Comparison of ENCODE assay signal across 24 cellular contexts in the genomic region with DNA sequence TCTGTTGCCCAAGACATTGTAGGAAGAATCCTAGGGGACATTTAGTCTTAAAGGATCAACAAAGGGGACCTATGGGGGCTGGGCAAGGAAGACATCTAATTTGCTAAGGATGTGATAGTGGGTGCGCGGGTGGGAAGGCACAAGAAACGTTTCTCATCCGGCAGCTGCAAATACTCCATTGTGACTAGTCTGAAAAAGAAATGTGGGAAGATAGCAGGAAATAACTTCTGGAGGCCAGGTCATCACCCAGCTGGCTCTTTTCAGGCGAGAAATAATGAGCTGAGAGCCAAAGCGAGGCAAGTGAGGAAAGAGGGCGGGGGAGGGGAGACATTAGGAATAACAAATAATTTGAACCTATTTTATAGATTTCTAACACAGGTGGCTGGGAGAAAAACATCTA.
A peak's percentile ranks its signal among the peaks of the same experiment; 100 is the strongest.
DNase-seq lines count a peak whose midpoint lies in the region; ATAC-seq and TF ChIP-seq lines count a peak whose summit lies in the region.
"Had no signal": no experiment of that assay in that cellular context is flagged by ENCODE, and none has a peak within 500 bp of the region (broad histone marks: within the 10 kb centered on the region; RNA-seq: fewer than 3 reads in every experiment).

No MANE protein-coding gene starts in this region.

- H3K27ac Mint-ChIP-seq in activated naive CD4-positive, alpha-beta T cell treated with anti-CD3 and anti-CD28 coated beads for 36 hours: peak overlapping the region; percentile 28
- H3K27ac Mint-ChIP-seq in T-helper 17 cell: peak overlapping the region; percentile 74
- H3K27ac Mint-ChIP-seq in neural progenitor cell: peak overlapping the region; percentile 5

- POLR2A ChIA-PET in PC-3 (lab: Charles Lee; ENCODE audit: unreplicated experiment): no interaction called here

- DNase-seq in activated naive CD4-positive, alpha-beta T cell treated with anti-CD3 and anti-CD28 coated beads for 36 hours: no peak
- DNase-seq in activated naive CD4-positive, alpha-beta T cell (lab: John Stamatoyannopoulos, UW): no peak
- no peak for DNase-seq in T-helper 17 cell
- DNase-seq in neural progenitor cell (ENCODE audit: low spot score): no peak
- DNase-seq in osteoblast (ENCODE audit: insufficient read length, low spot score, missing footprints): no peak
- no peak for DNase-seq in PC-3
- DNase-seq: DMS53; effector CD8-positive, alpha-beta T cell; foreskin keratinocyte; NCI-H1092 treated with DMSO at 0.1 percent for 48 hours; NCI-H187 treated with DMSO at 0.1 percent for 48 hours; NCI-H524; NK-92 treated with Interleukin-12 subunit alpha and Interleukin-12 subunit beta, amount 100 ng/mL, for 24 hours; PC-9; SHP77 treated with DMSO at 0.1 percent for 48 hours; T-helper 9 cell; upper lobe of left lung; WERI-Rb-1 had no signal

- H3K4me3 Mint-ChIP-seq in activated naive CD4-positive, alpha-beta T cell treated with anti-CD3 and anti-CD28 coated beads for 36 hours: no peak overlapping the region
- peak overlapping the region; percentile 55 for H3K4me3 Mint-ChIP-seq in T-helper 17 cell
- H3K4me3 Mint-ChIP-seq in neural progenitor cell: peak overlapping the region; percentile 0
- H3K4me3 Mint-ChIP-seq: stimulated activated effector memory CD8-positive, alpha-beta T cell treated with anti-CD3 and anti-CD28 coated beads, Interleukin-12 subunit alpha, Interleukin-12 subunit beta, amount 100 ng/mL, for 72 hours had no signal

- H3K79me2 ChIP-seq in neural progenitor cell (ENCODE audit: low read depth): no peaks in the 10 kb centered on the region
- no peaks in the 10 kb centered on the region for H3K79me2 ChIP-seq in osteoblast (ENCODE audit: insufficient read depth, low read length)
- no peaks in the 10 kb centered on the region for H3K79me2 ChIP-seq in PC-3 (ENCODE audit: low read length)
- H3K79me2 ChIP-seq: hepatocyte had no signal

- no peak for TF ChIP-seq EP300 in gastroesophageal sphincter (IDR thresholded peaks at IDR 0.05)

- no peak for TF ChIP-seq POLR2A in gastroesophageal sphincter (IDR thresholded peaks at IDR 0.05)

- H3K27me3 Mint-ChIP-seq in activated naive CD4-positive, alpha-beta T cell treated with anti-CD3 and anti-CD28 coated beads for 36 hours (ENCODE audit: low read depth): no peaks in the 10 kb centered on the region
- peaks cover 9% of the 10 kb centered on the region for H3K27me3 Mint-ChIP-seq in T-helper 17 cell
- peaks cover 9% of the 10 kb centered on the region for H3K27me3 Mint-ChIP-seq in neural progenitor cell (ENCODE audit: insufficient read depth, low read depth)

- H3K4me2 ChIP-seq in neural progenitor cell (peak overlapping the region; percentile 45), osteoblast (ENCODE audit: insufficient read depth, low read length) (no peak overlapping the region), PC-3 (ENCODE audit: low read length) (no peak overlapping the region)
- H3K4me2 ChIP-seq: A549, hepatocyte, PC-9 had no signal

- H3K9me2 ChIP-seq in PC-3 (replicated peaks; ENCODE audit: low read length): no peaks in the 10 kb centered on the region

- CTCF ChIA-PET in activated naive CD4-positive, alpha-beta T cell treated with anti-CD3 and anti-CD28 coated beads for 36 hours (lab: Charles Lee): no interaction called here
- CTCF ChIA-PET in PC-3 (lab: Charles Lee): no interaction called here

- TF ChIP-seq CTCF in gastroesophageal sphincter (IDR thresholded peaks at IDR 0.05) (no peak), neural progenitor cell (IDR thresholded peaks at IDR 0.05) (no peak), osteoblast (IDR thresholded peaks at IDR 0.05; ENCODE audit: extremely low read depth, low read depth, low read length) (no peak), PC-3 (conservative IDR thresholded peaks at IDR 0.05; ENCODE audit: low read depth, low read length) (no peak)

- H3K4me1 Mint-ChIP-seq in activated naive CD4-positive, alpha-beta T cell treated with anti-CD3 and anti-CD28 coated beads for 36 hours (ENCODE audit: low read depth): peaks cover 19% of the 10 kb centered on the region
- peaks cover 16% of the 10 kb centered on the region for H3K4me1 Mint-ChIP-seq in T-helper 17 cell
- H3K4me1 Mint-ChIP-seq in neural progenitor cell: peaks cover 24% of the 10 kb centered on the region

- H3K36me3 ChIP-seq in gastroesophageal sphincter: no peaks in the 10 kb centered on the region
- no peaks in the 10 kb centered on the region for H3K36me3 ChIP-seq in neural progenitor cell
- H3K36me3 ChIP-seq in osteoblast (ENCODE audit: insufficient read depth, low read length): no peaks in the 10 kb centered on the region
- H3K36me3 ChIP-seq in PC-3 (ENCODE audit: low read depth, low read length): no peaks in the 10 kb centered on the region
- H3K36me3 ChIP-seq: upper lobe of left lung, WERI-Rb-1 had no signal

- H3K9me3 ChIP-seq in T-helper 17 cell (ENCODE audit: control insufficient read depth, low read length, poor library complexity, severe bottlenecking) (no peaks in the 10 kb centered on the region), gastroesophageal sphincter (no peaks in the 10 kb centered on the region), neural progenitor cell (ENCODE audit: low read depth) (no peaks in the 10 kb centered on the region), osteoblast (ENCODE audit: low read depth, low read length) (no peaks in the 10 kb centered on the region), PC-3 (ENCODE audit: low read length) (no peaks in the 10 kb centered on the region)
- H3K9me3 ChIP-seq: A549, body of pancreas, upper lobe of left lung had no signal

- H2AFZ ChIP-seq in neural progenitor cell (replicated peaks) (no peak overlapping the region), osteoblast (ENCODE audit: low read length) (no peak overlapping the region), PC-3 (ENCODE audit: low read length) (no peak overlapping the region)
- H2AFZ ChIP-seq: hepatocyte, PC-9 had no signal

- ATAC-seq in T-helper 17 cell: no peak
- peak; percentile 39 for ATAC-seq in gastroesophageal sphincter
- ATAC-seq in PC-3: no peak
- ATAC-seq in HG03342 (IDR thresholded peaks at IDR 0.05; ENCODE audit: unreplicated experiment): no peak
- ATAC-seq: A549, body of pancreas, foreskin keratinocyte had no signal

- H3K9me3 Mint-ChIP-seq in activated naive CD4-positive, alpha-beta T cell treated with anti-CD3 and anti-CD28 coated beads for 36 hours: peaks cover under 1% of the 10 kb centered on the region
- H3K9me3 Mint-ChIP-seq in neural progenitor cell: no peaks in the 10 kb centered on the region
- H3K9me3 Mint-ChIP-seq: stimulated activated effector memory CD8-positive, alpha-beta T cell treated with anti-CD3 and anti-CD28 coated beads, Interleukin-12 subunit alpha, Interleukin-12 subunit beta, amount 100 ng/mL, for 72 hours had no signal

- intact Hi-C loops in activated naive CD4-positive, alpha-beta T cell treated with anti-CD3 and anti-CD28 coated beads for 36 hours (cut with micrococcal nuclease): no loop called here
- intact Hi-C loops in PC-3 (cut with micrococcal nuclease): no loop called here

- no TSS peak for BruUV-seq in PC-3 (replicated peaks; lab: Mats Ljungman, UMichigan)

- H4K20me1 ChIP-seq in neural progenitor cell (ENCODE audit: low read depth) (no peaks in the 10 kb centered on the region), osteoblast (ENCODE audit: insufficient read depth, low read length) (no peaks in the 10 kb centered on the region), PC-3 (ENCODE audit: low read length) (no peaks in the 10 kb centered on the region)

- no peak overlapping the region for H3K27ac ChIP-seq in gastroesophageal sphincter
- H3K27ac ChIP-seq in neural progenitor cell: no peak overlapping the region
- no peak overlapping the region for H3K27ac ChIP-seq in osteoblast (ENCODE audit: low read depth, low read length)
- no peak overlapping the region for H3K27ac ChIP-seq in PC-3 (ENCODE audit: low read length)
- H3K27ac ChIP-seq: A549, body of pancreas, foreskin keratinocyte, hepatocyte, PC-9, upper lobe of left lung, WERI-Rb-1 had no signal

- peaks cover 0 to 21% (median 0%) of the 10 kb centered on the region in 3 donors for H3K4me1 ChIP-seq in gastroesophageal sphincter
- H3K4me1 ChIP-seq in neural progenitor cell: peaks cover 15% of the 10 kb centered on the region
- no peaks in the 10 kb centered on the region for H3K4me1 ChIP-seq in osteoblast (ENCODE audit: insufficient read depth, low read length)
- H3K4me1 ChIP-seq in PC-3 (ENCODE audit: insufficient read depth, low read length): no peaks in the 10 kb centered on the region
- H3K4me1 ChIP-seq: A549, body of pancreas, foreskin keratinocyte, upper lobe of left lung had no signal

- H3K27me3 ChIP-seq in gastroesophageal sphincter (peaks cover 4% of the 10 kb centered on the region), neural progenitor cell (no peaks in the 10 kb centered on the region), osteoblast (ENCODE audit: insufficient read depth, low read length) (peaks cover 2% of the 10 kb centered on the region), PC-3 (ENCODE audit: low read length) (peaks cover 3% of the 10 kb centered on the region; the same call in 1 of the 2 replicates)
- H3K27me3 ChIP-seq: body of pancreas, hepatocyte, upper lobe of left lung had no signal

- H3K9ac ChIP-seq in neural progenitor cell (no peak overlapping the region), PC-3 (ENCODE audit: low read length) (no peak overlapping the region)

- H3F3A ChIP-seq in neural progenitor cell (ENCODE audit: low read depth) (no peaks in the 10 kb centered on the region), PC-3 (ENCODE audit: low read length, unreplicated experiment) (no peaks in the 10 kb centered on the region)

- no peaks in the 10 kb centered on the region for H3K36me3 Mint-ChIP-seq in activated naive CD4-positive, alpha-beta T cell treated with anti-CD3 and anti-CD28 coated beads for 36 hours (ENCODE audit: low read depth)
- H3K36me3 Mint-ChIP-seq in T-helper 17 cell (ENCODE audit: low read depth) (no peaks in the 10 kb centered on the region), neural progenitor cell (no peaks in the 10 kb centered on the region)
- H3K36me3 Mint-ChIP-seq: stimulated activated effector memory CD8-positive, alpha-beta T cell treated with anti-CD3 and anti-CD28 coated beads, Interleukin-12 subunit alpha, Interleukin-12 subunit beta, amount 100 ng/mL, for 72 hours had no signal

- 35 to 54% methylated on average over 6 to 7 of the region's 7 CpGs for WGBS in gastroesophageal sphincter (ENCODE audit: low coverage in 1 of 2), 2 donors

- H3K4me3 ChIP-seq in gastroesophageal sphincter (no peak overlapping the region), neural progenitor cell (no peak overlapping the region), osteoblast (ENCODE audit: insufficient read depth, low read length) (no peak overlapping the region), PC-3 (ENCODE audit: low read length) (no peak overlapping the region)
- H3K4me3 ChIP-seq: A549, body of pancreas, hepatocyte, PC-9, upper lobe of left lung had no signal

Comparison
In these comparisons a context has a peak if more than half of its experiments do, and no peak if none do; other contexts are left out.
1. H3K27ac Mint-ChIP-seq: peak in every context shown above with its lines; median percentile 74 in T-helper 17 cell; 28 in activated naive CD4-positive, alpha-beta T cell treated with anti-CD3 and anti-CD28 coated beads for 36 hours; 5 in neural progenitor cell.